ENCODE assay signal across 9 cellular contexts in the genomic region with DNA sequence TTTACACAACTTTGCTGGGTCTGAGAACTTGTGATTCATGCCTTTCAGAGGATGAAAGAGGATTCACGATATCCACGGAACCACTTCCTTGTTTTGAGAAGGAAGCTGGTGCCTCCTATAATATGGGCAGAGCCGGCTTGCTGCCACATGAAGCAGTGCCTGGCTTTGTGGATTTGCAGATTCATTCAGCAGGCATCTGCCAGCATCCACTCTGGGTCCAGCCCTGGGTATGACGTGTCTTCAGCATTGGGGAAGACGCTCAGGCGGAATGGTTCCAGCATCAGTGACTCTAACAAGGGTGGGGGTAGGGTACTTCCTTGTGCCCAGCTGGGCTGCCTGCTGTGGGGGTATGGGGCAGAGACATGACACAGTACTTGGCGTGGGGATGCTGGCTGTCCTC.
DNase-seq lines count a peak whose midpoint lies in the region; ATAC-seq lines count a peak whose summit lies in the region.
"Had no signal": no experiment of that assay in that cellular context is flagged by ENCODE, and none has a peak within 500 bp of the region (broad histone marks: within the 10 kb centered on the region; RNA-seq: fewer than 3 reads in every experiment).

No MANE protein-coding gene starts in this region.

- no peak overlapping the region for H3K4ac ChIP-seq in neuronal stem cell (ENCODE audit: low read length)

- H3K27ac ChIP-seq in neuronal stem cell (replicated peaks; ENCODE audit: low read length) = no peak overlapping the region

- no peak overlapping the region for H3K27ac Mint-ChIP-seq in effector memory CD8-positive, alpha-beta T cell
- no peak overlapping the region for H3K27ac Mint-ChIP-seq in activated CD4-positive, alpha-beta memory T cell treated with anti-CD3 and anti-CD28 coated beads, Interleukin-2, amount 10 ng/mL, durations not matched to agents 7 days and 5 days

- no peak overlapping the region for H2BK5ac ChIP-seq in neuronal stem cell (ENCODE audit: low read length)

- H3K4me1 ChIP-seq in neuronal stem cell (ENCODE audit: control insufficient read depth in 2 of 2, insufficient read depth in 1 of 2, low read depth in 1 of 2, low read length in 2 of 2) = no peaks in the 10 kb centered on the region

- H3K79me1 ChIP-seq in neuronal stem cell (ENCODE audit: low read depth, low read length) = no peaks in the 10 kb centered on the region

- H3K4me1 Mint-ChIP-seq in effector memory CD8-positive, alpha-beta T cell (ENCODE audit: low read depth in 2 of 2) = no peaks in the 10 kb centered on the region
- no peaks in the 10 kb centered on the region for H3K4me1 Mint-ChIP-seq in activated CD4-positive, alpha-beta memory T cell treated with anti-CD3 and anti-CD28 coated beads, Interleukin-2, amount 10 ng/mL, durations not matched to agents 7 days and 5 days

- H3K27me3 Mint-ChIP-seq in effector memory CD8-positive, alpha-beta T cell = peaks cover 15 to 55% of the 10 kb centered on the region in 2 donors
- peaks cover 11% of the 10 kb centered on the region for H3K27me3 Mint-ChIP-seq in activated CD4-positive, alpha-beta memory T cell treated with anti-CD3 and anti-CD28 coated beads, Interleukin-2, amount 10 ng/mL, durations not matched to agents 7 days and 5 days

- no peak overlapping the region for H2BK12ac ChIP-seq in neuronal stem cell (ENCODE audit: low read length)

- CTCF ChIA-PET in activated CD4-positive, alpha-beta memory T cell treated with anti-CD3 and anti-CD28 coated beads, Interleukin-2, amount 10 ng/mL, durations not matched to agents 7 days and 5 days (lab: Charles Lee) = no interaction called here

- H3K18ac ChIP-seq in neuronal stem cell (ENCODE audit: low read length) = peak overlapping the region; percentile 48

- WGBS in neuronal stem cell (ENCODE audit: extremely low coverage in 2 of 2, insufficient read length in 2 of 2, insufficient replicate concordance in 1 of 2), 2 donors = no CpG with 5 or more reads among the region's 7 CpGs

- peak overlapping the region; percentile 36 for H3K23ac ChIP-seq in neuronal stem cell (ENCODE audit: low read depth, low read length, poor library complexity)

- no peaks in the 10 kb centered on the region for H3K36me3 ChIP-seq in neuronal stem cell (replicated peaks in 1 of 2; ENCODE audit: control insufficient read depth in 2 of 2, insufficient read depth in 2 of 2, low read length in 2 of 2)

- H3K14ac ChIP-seq in neuronal stem cell (ENCODE audit: low read length) = no peak overlapping the region

- H3K27me3 ChIP-seq in neuronal stem cell (ENCODE audit: control insufficient read depth in 3 of 3, insufficient read depth in 3 of 3, low read depth in 1 of 3, low read length in 3 of 3) = peaks cover 0 to under 1% (median 0%) of the 10 kb centered on the region in 3 experiments

- no peaks in the 10 kb centered on the region for H3K9me3 Mint-ChIP-seq in effector memory CD8-positive, alpha-beta T cell
- no peaks in the 10 kb centered on the region for H3K9me3 Mint-ChIP-seq in activated CD4-positive, alpha-beta memory T cell treated with anti-CD3 and anti-CD28 coated beads, Interleukin-2, amount 10 ng/mL, durations not matched to agents 7 days and 5 days

- no peaks in the 10 kb centered on the region for H3K36me3 Mint-ChIP-seq in effector memory CD8-positive, alpha-beta T cell (ENCODE audit: insufficient read depth)
- no peaks in the 10 kb centered on the region for H3K36me3 Mint-ChIP-seq in activated CD4-positive, alpha-beta memory T cell treated with anti-CD3 and anti-CD28 coated beads, Interleukin-2, amount 10 ng/mL, durations not matched to agents 7 days and 5 days (ENCODE audit: low read depth)

- POLR2A ChIA-PET in activated CD4-positive, alpha-beta memory T cell treated with anti-CD3 and anti-CD28 coated beads, Interleukin-2, amount 10 ng/mL, durations not matched to agents 7 days and 5 days (lab: Charles Lee) = no interaction called here

- H2AK5ac ChIP-seq in neuronal stem cell (ENCODE audit: low read depth, low read length) = peak overlapping the region; percentile 43

- ATAC-seq in effector memory CD8-positive, alpha-beta T cell (replicated peaks) = peak; percentile 21
- ATAC-seq in HG03342 (IDR thresholded peaks at IDR 0.05; ENCODE audit: unreplicated experiment) = no peak

- in situ Hi-C loops in Caki2 (cut with HindIII; ENCODE audit: low pct_unique_long_range_greater_than_20kb, low sequenced_read_pairs) = no loop called here

- H2BK120ac ChIP-seq in neuronal stem cell (ENCODE audit: low read depth, low read length) = no peak overlapping the region

- DNase-seq in Caki2 (ENCODE audit: low read depth) = peak; percentile 48
- peak; percentile 98 for DNase-seq in NCI-H226
- no peak for DNase-seq in effector memory CD8-positive, alpha-beta T cell
- no peak for DNase-seq in neuronal stem cell (ENCODE audit: low spot score)
- DNase-seq in NCI-H146 treated with DMSO at 0.1 percent for 48 hours (lab: John Stamatoyannopoulos, UW; ENCODE audit: unreplicated experiment) = no peak
- DNase-seq in activated CD4-positive, alpha-beta memory T cell treated with anti-CD3 and anti-CD28 coated beads, Interleukin-2, amount 10 ng/mL, durations not matched to agents 7 days and 5 days = no peak
- no peak for DNase-seq in D341Med (ENCODE audit: low spot score)
- DNase-seq: NCI-H1417 had no signal

- no peak overlapping the region for H3K4me2 ChIP-seq in neuronal stem cell (ENCODE audit: insufficient read depth, low read length, poor library complexity, severe bottlenecking)

- no peaks in the 10 kb centered on the region for H3K9me3 ChIP-seq in neuronal stem cell (replicated peaks in 1 of 2; ENCODE audit: control insufficient read depth in 2 of 2, insufficient read depth in 1 of 2, low read depth in 1 of 2, low read length in 2 of 2)

- H2AFZ ChIP-seq in neuronal stem cell (ENCODE audit: low read length) = no peak overlapping the region

- H4K91ac ChIP-seq in neuronal stem cell (ENCODE audit: low read depth, low read length, poor library complexity) = no peak overlapping the region

- no peak overlapping the region for H3K4me3 Mint-ChIP-seq in effector memory CD8-positive, alpha-beta T cell
- H3K4me3 Mint-ChIP-seq in activated CD4-positive, alpha-beta memory T cell treated with anti-CD3 and anti-CD28 coated beads, Interleukin-2, amount 10 ng/mL, durations not matched to agents 7 days and 5 days = no peak overlapping the region

- H3K4me3 ChIP-seq in neuronal stem cell (ENCODE audit: low read length in 2 of 2) = no peak overlapping the region

- H4K8ac ChIP-seq in neuronal stem cell (ENCODE audit: low read depth, low read length) = no peak overlapping the region

- peak overlapping the region; percentile 75 for H2BK15ac ChIP-seq in neuronal stem cell (ENCODE audit: low read length)

- no peak overlapping the region for H3K9ac ChIP-seq in neuronal stem cell (ENCODE audit: low read depth, low read length, poor library complexity)

Comparison
In these comparisons a context has a peak if more than half of its experiments do, and no peak if none do; other contexts are left out.
1. DNase-seq: peak in Caki2 (single experiment) and NCI-H226 (single experiment); none in effector memory CD8-positive, alpha-beta T cell (0 of 3), neuronal stem cell (single experiment), NCI-H146 treated with DMSO at 0.1 percent for 48 hours (single experiment), activated CD4-positive, alpha-beta memory T cell treated with anti-CD3 and anti-CD28 coated beads, Interleukin-2, amount 10 ng/mL, durations not matched to agents 7 days and 5 days (single experiment) and D341Med (single experiment).